In genomic region chr16:88748364-88748763, GRCh38 we compare ENCODE assay signal across 13 cellular contexts. TPM values are rescaled to one million over a fixed set of nuclear protein-coding genes. Genes with fewer than 3 reads are reported as not detected.
DNase-seq lines count a peak whose midpoint lies in the region; ATAC-seq and TF ChIP-seq lines count a peak whose summit lies in the region.
"Had no signal": no experiment of that assay in that cellular context is flagged by ENCODE, and none has a peak within 500 bp of the region (broad histone marks: within the 10 kb centered on the region; RNA-seq: fewer than 3 reads in every experiment).

No MANE protein-coding gene starts in this region.

- H3K4me1 Mint-ChIP-seq in stimulated activated memory B cell treated with anti-CD40 and anti-IgM and Interleukin-4, amounts not matched to agents 10 μg/mL and 1 μg/mL and 100 μg/mL, for 72 hours: peaks cover 62% of the 10 kb centered on the region

- TF ChIP-seq POLR2A in HCT116 (IDR thresholded peaks at IDR 0.05; ENCODE audit: borderline replicate concordance, extremely low read depth, insufficient read depth, insufficient read length): no peak
- no peak for TF ChIP-seq POLR2A in gastroesophageal sphincter (IDR thresholded peaks at IDR 0.05)

- peaks cover 82% of the 10 kb centered on the region for H3K79me2 ChIP-seq in HCT116 (ENCODE audit: insufficient read depth, low read length)

- BruUV-seq in HCT116 (replicated peaks; lab: Mats Ljungman, UMichigan): TSS peak; percentile 51

- no peaks in the 10 kb centered on the region for H3K9me3 ChIP-seq in HCT116 (ENCODE audit: control insufficient read depth in 1 of 2, insufficient read depth in 1 of 2, low read depth in 1 of 2, low read length in 2 of 2)
- no peaks in the 10 kb centered on the region for H3K9me3 ChIP-seq in gastroesophageal sphincter
- H3K9me3 ChIP-seq: SK-N-SH had no signal

- TF ChIP-seq RAD21 in HCT116 (IDR thresholded peaks at IDR 0.05; ENCODE audit: low read depth): no peak

- no peak overlapping the region for H3K9ac ChIP-seq in HCT116 (ENCODE audit: low read length)
- H3K9ac ChIP-seq: SK-N-SH had no signal

- H3K27ac ChIP-seq in HCT116 (ENCODE audit: low read depth, low read length) (no peak overlapping the region; the same call in 1 of the 2 replicates), RWPE1 (peak overlapping the region; percentile 46; the same call in 1 of the 2 replicates), gastroesophageal sphincter (peak overlapping the region in 3 of 4 donors; percentile 63 to 86 (median 84))
- H3K27ac ChIP-seq: HL-60 had no signal

- H3K9me3 Mint-ChIP-seq in stimulated activated memory B cell treated with anti-CD40 and anti-IgM and Interleukin-4, amounts not matched to agents 10 μg/mL and 1 μg/mL and 100 μg/mL, for 72 hours: no peaks in the 10 kb centered on the region
- H3K9me3 Mint-ChIP-seq: GM23338 had no signal

- ATAC-seq in HCT116: no peak
- ATAC-seq in gastroesophageal sphincter: no peak
- ATAC-seq in stimulated activated memory B cell treated with anti-CD40 and anti-IgM and Interleukin-4, amounts not matched to agents 10 μg/mL and 1 μg/mL and 100 μg/mL, for 72 hours: no peak
- no peak for ATAC-seq in HG03460 (IDR thresholded peaks at IDR 0.05; ENCODE audit: unreplicated experiment)
- no peak for ATAC-seq in GM21786 (IDR thresholded peaks at IDR 0.05; ENCODE audit: unreplicated experiment)

- H3K4me1 ChIP-seq in HCT116 (ENCODE audit: control insufficient read depth in 1 of 2, insufficient read depth in 2 of 2, low read length in 2 of 2): peaks cover 0 to 14% of the 10 kb centered on the region in 2 experiments; a peak in 2 of 4 replicates
- H3K4me1 ChIP-seq in gastroesophageal sphincter: peaks cover 0 to 77% (median 40%) of the 10 kb centered on the region in 3 donors

- RAD21 ChIA-PET in HCT116 (lab: Charles Lee; ENCODE audit: low non-redundant PET in 1 of 2, low total read pairs in 2 of 2, uncharacterized antibody in 2 of 2, unreplicated experiment in 2 of 2): no interaction called here

- 80% methylated on average over 1 of the region's 12 CpGs; no CpG with 5 or more reads in 1 of the 2 donors for WGBS in gastroesophageal sphincter (ENCODE audit: low coverage in 1 of 2), 2 donors

- POLR2A ChIA-PET in HCT116 (lab: Charles Lee): interaction anchor here (1.1 kb wide), 1 partner anchor 34 kb away, joined by 3 read pairs; no protein-coding TSS in a partner anchor
- POLR2A ChIA-PET in RWPE1 (lab: Yijun Ruan, JAX; ENCODE audit: low non-redundant PET): no interaction called here

- H3K36me3 ChIP-seq in HCT116 (ENCODE audit: control insufficient read depth in 1 of 2, insufficient read depth in 2 of 2, low read length in 2 of 2): peaks cover 2 to 18% of the 10 kb centered on the region in 2 experiments; a peak in 2 of 4 replicates
- peaks cover 0 to 14% of the 10 kb centered on the region in 2 donors for H3K36me3 ChIP-seq in gastroesophageal sphincter

- no peaks in the 10 kb centered on the region for H3K27me3 Mint-ChIP-seq in stimulated activated memory B cell treated with anti-CD40 and anti-IgM and Interleukin-4, amounts not matched to agents 10 μg/mL and 1 μg/mL and 100 μg/mL, for 72 hours

- no peak overlapping the region for H3K4me3 ChIP-seq in HCT116 (replicated peaks in 1 of 2; ENCODE audit: low read depth in 1 of 2, low read length in 2 of 2)
- no peak overlapping the region for H3K4me3 ChIP-seq in gastroesophageal sphincter
- H3K4me3 ChIP-seq: GM23338 had no signal

- CTCF ChIA-PET in HCT116 (lab: Charles Lee): interaction anchor here (0.7 to 4.7 kb wide), 2 partner anchors 11 to 765 kb away, joined by 4 to 30 read pairs; no protein-coding TSS in a partner anchor
- CTCF ChIA-PET in RWPE1 (lab: Yijun Ruan, JAX): interaction anchor here (0.7 to 2.1 kb wide), 3 partner anchors 10 to 1731 kb away, joined by 3 to 13 read pairs (median 10); no protein-coding TSS in a partner anchor

- no peak overlapping the region for H3K4me3 Mint-ChIP-seq in stimulated activated memory B cell treated with anti-CD40 and anti-IgM and Interleukin-4, amounts not matched to agents 10 μg/mL and 1 μg/mL and 100 μg/mL, for 72 hours
- H3K4me3 Mint-ChIP-seq: GM23338 had no signal

- H3K27me3 ChIP-seq in HCT116 (ENCODE audit: insufficient read depth, low read length) (no peaks in the 10 kb centered on the region), gastroesophageal sphincter (no peaks in the 10 kb centered on the region)

- no peak for TF ChIP-seq EP300 in gastroesophageal sphincter (IDR thresholded peaks at IDR 0.05)

- H3K36me3 Mint-ChIP-seq in stimulated activated memory B cell treated with anti-CD40 and anti-IgM and Interleukin-4, amounts not matched to agents 10 μg/mL and 1 μg/mL and 100 μg/mL, for 72 hours: peaks cover 6% of the 10 kb centered on the region

- DNase-seq in HCT116 (ENCODE audit: low read depth, low spot score) (no peak), RWPE1 (ENCODE audit: low spot score) (no peak), hepatic stellate cell (ENCODE audit: low spot score) (no peak)
- DNase-seq: DMS 273 treated with DMSO at 0.1 percent for 48 hours, NCI-H524 treated with DMSO at 0.1 percent for 48 hours, SHP77 treated with DMSO at 0.1 percent for 48 hours, SK-N-SH had no signal

- H3K9me2 ChIP-seq in HCT116 (ENCODE audit: insufficient read depth): no peaks in the 10 kb centered on the region
- H3K9me2 ChIP-seq: SK-N-SH had no signal

- peak overlapping the region; percentile 37 for H3K27ac Mint-ChIP-seq in stimulated activated memory B cell treated with anti-CD40 and anti-IgM and Interleukin-4, amounts not matched to agents 10 μg/mL and 1 μg/mL and 100 μg/mL, for 72 hours
- H3K27ac Mint-ChIP-seq: GM23338 had no signal

- no peak overlapping the region for H3K4me2 ChIP-seq in HCT116 (ENCODE audit: low read length)
- H3K4me2 ChIP-seq: GM23338, SK-N-SH had no signal

- H2AFZ ChIP-seq in HCT116 (ENCODE audit: low read depth, low read length, poor library complexity, severe bottlenecking): no peak overlapping the region
- H2AFZ ChIP-seq: GM23338 had no signal

- intact Hi-C loops in HCT116 (cut with micrococcal nuclease): no loop called here

- no peak for TF ChIP-seq CTCF in HCT116 (IDR thresholded peaks at IDR 0.05 in 2 of 3, conservative IDR thresholded peaks at IDR 0.05 in 1 of 3; ENCODE audit: borderline replicate concordance in 1 of 3, insufficient read depth in 1 of 3, low read depth in 2 of 3, low read length in 2 of 3)
- TF ChIP-seq CTCF in RWPE1 (conservative IDR thresholded peaks at IDR 0.05; ENCODE audit: low read depth): no peak
- TF ChIP-seq CTCF in gastroesophageal sphincter (IDR thresholded peaks at IDR 0.05): no peak

- peaks cover 9% of the 10 kb centered on the region; the same call in 1 of the 2 replicates for H4K20me1 ChIP-seq in HCT116 (ENCODE audit: insufficient read depth)

TF ChIP-seq in HCT116, 20 proteins besides CTCF, POLR2A, EP300 and RAD21:
- TF ChIP-seq, protein P1, sequence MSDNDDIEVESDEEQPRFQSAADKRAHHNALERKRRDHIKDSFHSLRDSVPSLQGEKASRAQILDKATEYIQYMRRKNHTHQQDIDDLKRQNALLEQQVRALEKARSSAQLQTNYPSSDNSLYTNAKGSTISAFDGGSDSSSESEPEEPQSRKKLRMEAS (IDR thresholded peaks at IDR 0.05): no peak
- TF ChIP-seq CEBPB (IDR thresholded peaks at IDR 0.05; ENCODE audit: low read depth) (no peak), EGR1 (IDR thresholded peaks at IDR 0.05; ENCODE audit: low read depth) (no peak), SIN3A (IDR thresholded peaks at IDR 0.05; ENCODE audit: low read depth) (no peak), ZFX (IDR thresholded peaks at IDR 0.05) (no peak), EZH2phosphoT487 (IDR thresholded peaks at IDR 0.05; ENCODE audit: borderline replicate concordance) (no peak), ATF3 (IDR thresholded peaks at IDR 0.05) (no peak), ELF1 (IDR thresholded peaks at IDR 0.05; ENCODE audit: borderline replicate concordance, low read depth) (no peak), ZBTB33 (IDR thresholded peaks at IDR 0.05; ENCODE audit: extremely low read depth, insufficient replicate concordance, low read length) (no peak)

RNA-seq across cellular contexts. Expression of gene PIEZO1, which starts 36.7 kb away (rescaled TPM):
- total RNA-seq in HCT116 (2021; ENCODE audit: unreplicated experiment) (224 TPM), gastroesophageal sphincter (100 to 1,000 TPM; 105 to 248 (median 172) TPM)
- 198 and 280 TPM in 2 replicates for polyA plus RNA-seq in HCT116 (2012)

RNA-seq across cellular contexts. Expression of gene CTU2, which starts 42.1 kb away (rescaled TPM):
- 71.3 TPM for total RNA-seq in HCT116 (2021; ENCODE audit: unreplicated experiment)
- polyA plus RNA-seq in HCT116 (2012): 40.4 and 63.0 TPM in 2 replicates
- 10 to 100 TPM in 2 of 4 donors, 1 to 10 TPM in 2; 6.0 to 19.9 (median 10.7) TPM for total RNA-seq in gastroesophageal sphincter

RNA-seq across cellular contexts. Expression of gene RNF166, which starts 42.2 kb away (rescaled TPM):
- total RNA-seq in HCT116 (2021; ENCODE audit: unreplicated experiment): 39.4 TPM
- polyA plus RNA-seq in HCT116 (2012): 21.5 and 22.1 TPM in 2 replicates
- total RNA-seq in gastroesophageal sphincter: 10 to 100 TPM; 19.5 to 27.8 (median 22.3) TPM

RNA-seq across cellular contexts. Expression of gene CDT1, which starts 55.2 kb away (rescaled TPM):
- total RNA-seq in HCT116 (2021; ENCODE audit: unreplicated experiment) (160 TPM), gastroesophageal sphincter (1 to 10 TPM in 1 of 4 donors, under 1 TPM in 1, not detected in 2; 0.92 to 2.0 TPM)
- 123 and 132 TPM in 2 replicates for polyA plus RNA-seq in HCT116 (2012)
